1 cellular context compared by ENCODE assay signal in genomic region chr17:81329279-81329926, GRCh38.
TF ChIP-seq lines count a peak whose summit lies in the region.

No MANE protein-coding gene starts in this region.

TF ChIP-seq in HepG2, 621 proteins besides CTCF, POLR2A, EP300 and RAD21 (continued from another document and continues in another):
- TF ChIP-seq PAXIP1 (CRISPR knock-in tag; conservative IDR thresholded peaks at IDR 0.05) (no peak), ELK4 (CRISPR knock-in tag; IDR thresholded peaks at IDR 0.05; ENCODE audit: borderline replicate concordance) (no peak), ZNF296 (CRISPR knock-in tag; conservative IDR thresholded peaks at IDR 0.05) (no peak), PTBP1 (IDR thresholded peaks at IDR 0.05; ENCODE audit: low read depth, low read length, poor library complexity, severe bottlenecking) (peak; percentile 61), ZNF713 (CRISPR knock-in tag; IDR thresholded peaks at IDR 0.05) (0 out of 2 replicates have a peak, but pooled peaks have one; percentile 33), SPEN (CRISPR knock-in tag; IDR thresholded peaks at IDR 0.05; ENCODE audit: low read depth) (peak; percentile 37; the same call in 1 of the 2 replicates), ZNF510 (CRISPR knock-in tag; IDR thresholded peaks at IDR 0.05; ENCODE audit: low read depth) (no peak), ZFP91 (CRISPR knock-in tag; IDR thresholded peaks at IDR 0.05; ENCODE audit: borderline replicate concordance) (no peak), SATB2 (CRISPR knock-in tag; IDR thresholded peaks at IDR 0.05) (no peak), GPBP1L1 (CRISPR knock-in tag; IDR thresholded peaks at IDR 0.05) (no peak), ZNF503 (CRISPR knock-in tag; IDR thresholded peaks at IDR 0.05) (0 out of 2 replicates have a peak, but pooled peaks have one; percentile 30), NFKB2 (CRISPR knock-in tag; IDR thresholded peaks at IDR 0.05; ENCODE audit: borderline replicate concordance) (no peak), TOE1 (CRISPR knock-in tag; IDR thresholded peaks at IDR 0.05) (no peak), ZSCAN20 (CRISPR knock-in tag; IDR thresholded peaks at IDR 0.05; ENCODE audit: borderline replicate concordance) (no peak), ARID2 (CRISPR knock-in tag; IDR thresholded peaks at IDR 0.05; ENCODE audit: borderline replicate concordance) (no peak), PHB2 (IDR thresholded peaks at IDR 0.05; ENCODE audit: partially characterized antibody) (no peak), POLR2AphosphoS2 (IDR thresholded peaks at IDR 0.05; ENCODE audit: low read depth, low read length) (no peak), ZBTB37 (CRISPR knock-in tag; IDR thresholded peaks at IDR 0.05) (no peak), FLYWCH1 (CRISPR knock-in tag; IDR thresholded peaks at IDR 0.05) (no peak), REST (IDR thresholded peaks at IDR 0.05; ENCODE audit: borderline replicate concordance in 1 of 2, low read depth in 1 of 2, low read length in 2 of 2) (no peak), ZNF776 (CRISPR knock-in tag; IDR thresholded peaks at IDR 0.05) (no peak), ZBTB25 (CRISPR knock-in tag; IDR thresholded peaks at IDR 0.05) (0 out of 2 replicates have a peak, but pooled peaks have one; percentile 15), ZNF598 (CRISPR knock-in tag; IDR thresholded peaks at IDR 0.05; ENCODE audit: borderline replicate concordance) (no peak), ZNF274 (CRISPR knock-in tag; IDR thresholded peaks at IDR 0.05) (peak; percentile 65; the same call in 1 of the 2 replicates), CBX5 (CRISPR knock-in tag; IDR thresholded peaks at IDR 0.05; ENCODE audit: borderline replicate concordance) (peak; percentile 30; the same call in 1 of the 2 replicates), SNAPC2 (CRISPR knock-in tag; IDR thresholded peaks at IDR 0.05) (no peak), SIX1 (CRISPR knock-in tag; IDR thresholded peaks at IDR 0.05; ENCODE audit: borderline replicate concordance) (peak; percentile 68; the same call in 1 of the 2 replicates), LRRFIP1 (CRISPR knock-in tag; conservative IDR thresholded peaks at IDR 0.05) (no peak), NFIB (CRISPR knock-in tag; IDR thresholded peaks at IDR 0.05; ENCODE audit: borderline replicate concordance) (no peak), RAD51 (IDR thresholded peaks at IDR 0.05; ENCODE audit: borderline replicate concordance) (no peak), JUND (CRISPR knock-in tag; IDR thresholded peaks at IDR 0.05) (peak; percentile 56; the same call in 1 of the 2 replicates)
